11 cellular contexts compared by ENCODE assay signal in genomic region chr11:78190374-78190773, GRCh38. TPM values are rescaled to one million over a fixed set of nuclear protein-coding genes. Genes with fewer than 3 reads are reported as not detected.
DNase-seq lines count a peak whose midpoint lies in the region; ATAC-seq and TF ChIP-seq lines count a peak whose summit lies in the region.
"Had no signal": no experiment of that assay in that cellular context is flagged by ENCODE, and none has a peak within 500 bp of the region (broad histone marks: within the 10 kb centered on the region; RNA-seq: fewer than 3 reads in every experiment).

No MANE protein-coding gene starts in this region.

- no peak for ATAC-seq in stimulated activated memory B cell treated with anti-CD40 and anti-IgM and Interleukin-4, amounts not matched to agents 10 μg/mL and 1 μg/mL and 100 μg/mL, for 72 hours
- no peak for ATAC-seq in GM21360 (IDR thresholded peaks at IDR 0.05; ENCODE audit: unreplicated experiment)
- ATAC-seq in upper lobe of right lung, result no peak
- ATAC-seq: activated CD4-positive, CD25-positive, alpha-beta regulatory T cell treated with anti-CD3 and anti-CD28 coated beads, Interleukin-2, amount 50 U/mL, for 24 hours; left colon had no signal

- no peak overlapping the region for H3K27ac ChIP-seq in hepatocyte
- H3K27ac ChIP-seq in upper lobe of right lung, result no peak overlapping the region

- H2AFZ ChIP-seq in hepatocyte, result no peak overlapping the region

- H3K27me3 ChIP-seq in hepatocyte, result no peaks in the 10 kb centered on the region
- no peaks in the 10 kb centered on the region for H3K27me3 ChIP-seq in upper lobe of right lung

- H3K27ac Mint-ChIP-seq in activated CD4-positive, alpha-beta T cell treated with anti-CD3 and anti-CD28 coated beads, Interleukin-2, amount 10 ng/mL, durations not matched to agents 7 days and 5 days, result peak overlapping the region; percentile 10
- peak overlapping the region; percentile 79 for H3K27ac Mint-ChIP-seq in stimulated activated memory B cell treated with anti-CD40 and anti-IgM and Interleukin-4, amounts not matched to agents 10 μg/mL and 1 μg/mL and 100 μg/mL, for 72 hours

- peak overlapping the region; percentile 90 for H3K4me3 Mint-ChIP-seq in activated CD4-positive, alpha-beta T cell treated with anti-CD3 and anti-CD28 coated beads, Interleukin-2, amount 10 ng/mL, durations not matched to agents 7 days and 5 days
- peak overlapping the region; percentile 42 for H3K4me3 Mint-ChIP-seq in stimulated activated memory B cell treated with anti-CD40 and anti-IgM and Interleukin-4, amounts not matched to agents 10 μg/mL and 1 μg/mL and 100 μg/mL, for 72 hours

- intact Hi-C loops in upper lobe of right lung (cut with DNase I), result no loop called here

- H3K79me2 ChIP-seq in hepatocyte, result peaks cover 65% of the 10 kb centered on the region

- H3K9me3 Mint-ChIP-seq in activated CD4-positive, alpha-beta T cell treated with anti-CD3 and anti-CD28 coated beads, Interleukin-2, amount 10 ng/mL, durations not matched to agents 7 days and 5 days, result no peaks in the 10 kb centered on the region
- no peaks in the 10 kb centered on the region for H3K9me3 Mint-ChIP-seq in stimulated activated memory B cell treated with anti-CD40 and anti-IgM and Interleukin-4, amounts not matched to agents 10 μg/mL and 1 μg/mL and 100 μg/mL, for 72 hours

- H3K9me3 ChIP-seq in hepatocyte (ENCODE audit: low read depth), result no peaks in the 10 kb centered on the region
- no peaks in the 10 kb centered on the region for H3K9me3 ChIP-seq in upper lobe of right lung

- peak overlapping the region; percentile 93 for H3K4me2 ChIP-seq in hepatocyte

- 86% methylated on average over 3 of the region's 3 CpGs for WGBS in hepatocyte (ENCODE audit: low lambda C conversion rate, missing lambda C conversion rate)

- CTCF ChIA-PET in activated CD4-positive, alpha-beta T cell treated with anti-CD3 and anti-CD28 coated beads, Interleukin-2, amount 10 ng/mL, durations not matched to agents 7 days and 5 days (lab: Charles Lee), result interaction anchor here (0.6 to 4.9 kb wide), 7 partner anchors 9 to 144 kb away, joined by 3 to 24 read pairs (median 3); no protein-coding TSS in a partner anchor

- peaks cover 35% of the 10 kb centered on the region for H3K4me1 ChIP-seq in hepatocyte (ENCODE audit: insufficient read depth)
- H3K4me1 ChIP-seq in upper lobe of right lung, result peaks cover 38% of the 10 kb centered on the region

- DNase-seq in activated CD4-positive, alpha-beta T cell treated with anti-CD3 and anti-CD28 coated beads, Interleukin-2, amount 10 ng/mL, durations not matched to agents 7 days and 5 days, result no peak
- DNase-seq in activated CD4-positive, alpha-beta T cell treated with anti-CD3 and anti-CD28 coated beads, Interleukin-2, amount 50 U/mL, for 4 hours, result no peak
- no peak for DNase-seq in hepatocyte (ENCODE audit: low spot score)
- DNase-seq in NCI-H345 treated with DMSO at 0.1 percent for 48 hours (lab: John Stamatoyannopoulos, UW; ENCODE audit: unreplicated experiment), result no peak
- DNase-seq in upper lobe of right lung, result no peak
- DNase-seq: left colon, retina had no signal

- H3K4me3 ChIP-seq in WI38 (ENCODE audit: low read depth, low read length), result peak overlapping the region; percentile 83
- H3K4me3 ChIP-seq in hepatocyte, result no peak overlapping the region
- no peak overlapping the region for H3K4me3 ChIP-seq in upper lobe of right lung

- no peaks in the 10 kb centered on the region for H3K27me3 Mint-ChIP-seq in activated CD4-positive, alpha-beta T cell treated with anti-CD3 and anti-CD28 coated beads, Interleukin-2, amount 10 ng/mL, durations not matched to agents 7 days and 5 days
- H3K27me3 Mint-ChIP-seq in stimulated activated memory B cell treated with anti-CD40 and anti-IgM and Interleukin-4, amounts not matched to agents 10 μg/mL and 1 μg/mL and 100 μg/mL, for 72 hours, result no peaks in the 10 kb centered on the region

- POLR2A ChIA-PET in activated CD4-positive, alpha-beta T cell treated with anti-CD3 and anti-CD28 coated beads, Interleukin-2, amount 10 ng/mL, durations not matched to agents 7 days and 5 days (lab: Charles Lee), result no interaction called here

- TF ChIP-seq CTCF in WI38 (IDR thresholded peaks at IDR 0.05; ENCODE audit: low read depth, low read length), result no peak
- TF ChIP-seq CTCF in hepatocyte (IDR thresholded peaks at IDR 0.05; ENCODE audit: poor library complexity), result no peak
- TF ChIP-seq CTCF in upper lobe of right lung (IDR thresholded peaks at IDR 0.05), result no peak

- H3K36me3 ChIP-seq in hepatocyte (replicated peaks; ENCODE audit: insufficient read depth, low read depth) (no peaks in the 10 kb centered on the region), upper lobe of right lung (no peaks in the 10 kb centered on the region)

- H3K36me3 Mint-ChIP-seq in activated CD4-positive, alpha-beta T cell treated with anti-CD3 and anti-CD28 coated beads, Interleukin-2, amount 10 ng/mL, durations not matched to agents 7 days and 5 days (ENCODE audit: low read depth), result peaks cover 27% of the 10 kb centered on the region
- peaks cover 10% of the 10 kb centered on the region for H3K36me3 Mint-ChIP-seq in stimulated activated memory B cell treated with anti-CD40 and anti-IgM and Interleukin-4, amounts not matched to agents 10 μg/mL and 1 μg/mL and 100 μg/mL, for 72 hours

- H4K20me1 ChIP-seq in hepatocyte (ENCODE audit: insufficient read depth, poor library complexity, severe bottlenecking), result peaks cover 2% of the 10 kb centered on the region

- H3K4me1 Mint-ChIP-seq in activated CD4-positive, alpha-beta T cell treated with anti-CD3 and anti-CD28 coated beads, Interleukin-2, amount 10 ng/mL, durations not matched to agents 7 days and 5 days, result peaks cover 69% of the 10 kb centered on the region
- peaks cover 38% of the 10 kb centered on the region for H3K4me1 Mint-ChIP-seq in stimulated activated memory B cell treated with anti-CD40 and anti-IgM and Interleukin-4, amounts not matched to agents 10 μg/mL and 1 μg/mL and 100 μg/mL, for 72 hours

- H3K9me2 ChIP-seq in hepatocyte (replicated peaks; ENCODE audit: insufficient read depth), result no peaks in the 10 kb centered on the region

RNA-seq across cellular contexts. Expression of gene USP35, which starts 1.7 kb away (rescaled TPM):
- total RNA-seq in activated CD4-positive, alpha-beta T cell treated with anti-CD3 and anti-CD28 coated beads, Interleukin-2, amount 10 ng/mL, durations not matched to agents 7 days and 5 days, result 10 to 100 TPM; 13.0 to 13.2 TPM
- total RNA-seq in hepatocyte (4.5 and 7.3 TPM in 2 replicates), upper lobe of right lung (7.1 TPM)
- polyA plus RNA-seq in hepatocyte, result 2.9 and 4.7 TPM in 2 replicates

RNA-seq across cellular contexts. Expression of gene KCTD21, which starts 1.9 kb away (rescaled TPM):
- 1 to 10 TPM; 8.9 TPM for total RNA-seq in activated CD4-positive, alpha-beta T cell treated with anti-CD3 and anti-CD28 coated beads, Interleukin-2, amount 10 ng/mL, durations not matched to agents 7 days and 5 days
- total RNA-seq in hepatocyte (8.2 and 9.2 TPM in 2 replicates), upper lobe of right lung (10.9 TPM)
- polyA plus RNA-seq in hepatocyte, result 3.8 and 4.7 TPM in 2 replicates

RNA-seq across cellular contexts. Expression of gene ALG8, which starts 50.9 kb away (rescaled TPM):
- 10 to 100 TPM; 51.2 to 70.3 TPM for total RNA-seq in activated CD4-positive, alpha-beta T cell treated with anti-CD3 and anti-CD28 coated beads, Interleukin-2, amount 10 ng/mL, durations not matched to agents 7 days and 5 days
- 43.1 and 66.8 TPM in 2 replicates for total RNA-seq in hepatocyte
- 62.0 and 74.3 TPM in 2 replicates for polyA plus RNA-seq in hepatocyte
- total RNA-seq in upper lobe of right lung, result 31.5 TPM
